Comparison of ENCODE assay signal across 7 cellular contexts in genomic region chr2:26786207-26787023, GRCh38. TPM values are rescaled to one million over a fixed set of nuclear protein-coding genes. Genes with fewer than 3 reads are reported as not detected.
DNase-seq lines count a peak whose midpoint lies in the region; ATAC-seq and TF ChIP-seq lines count a peak whose summit lies in the region.

No MANE protein-coding gene starts in this region.

- H3K27me3 Mint-ChIP-seq in IgD-negative memory B cell, result peaks cover 2% of the 10 kb centered on the region

- H3K27ac Mint-ChIP-seq in IgD-negative memory B cell, result no peak overlapping the region
- H3K27ac Mint-ChIP-seq in activated naive CD4-positive, alpha-beta T cell treated with anti-CD3 and anti-CD28 coated beads, Interleukin-2, amount 50 U/mL, for 72 hours, result peak overlapping the region; percentile 54 to 85
- peak overlapping the region; percentile 81 for H3K27ac Mint-ChIP-seq in stimulated activated effector memory CD8-positive, alpha-beta T cell treated with anti-CD3 and anti-CD28 coated beads, Interleukin-12 subunit alpha, Interleukin-12 subunit beta, amount 100 ng/mL, for 72 hours

- H3K4me3 Mint-ChIP-seq in IgD-negative memory B cell, result peak overlapping the region; percentile 83 to 97 (median 89)
- peak overlapping the region; percentile 83 for H3K4me3 Mint-ChIP-seq in stimulated activated effector memory CD8-positive, alpha-beta T cell treated with anti-CD3 and anti-CD28 coated beads, Interleukin-12 subunit alpha, Interleukin-12 subunit beta, amount 100 ng/mL, for 72 hours

- no peak for TF ChIP-seq CTCF in GM10248 (IDR thresholded peaks at IDR 0.05; ENCODE audit: control extremely low read depth, extremely low read depth, low read depth, missing control alignments)

- CTCF ChIA-PET in GM10248 (lab: Yijun Ruan, JAX), result interaction anchor here (1.2 to 1.4 kb wide), 2 partner anchors 42 to 59 kb away, joined by 3 to 4 read pairs; no protein-coding TSS in a partner anchor

- H3K4me1 Mint-ChIP-seq in IgD-negative memory B cell, result peaks cover 4 to 15% (median 6%) of the 10 kb centered on the region in 3 donors
- H3K4me1 Mint-ChIP-seq in stimulated activated effector memory CD8-positive, alpha-beta T cell treated with anti-CD3 and anti-CD28 coated beads, Interleukin-12 subunit alpha, Interleukin-12 subunit beta, amount 100 ng/mL, for 72 hours, result peaks cover 12% of the 10 kb centered on the region

- peak overlapping the region; percentile 73 for H3K4me3 ChIP-seq in iPS-11a (ENCODE audit: low read depth, low read length)

- POLR2A ChIA-PET in GM10248 (lab: Yijun Ruan, JAX), result no interaction called here

- peak; percentile 35 for DNase-seq in GM10248 (ENCODE audit: extremely low spot score)
- DNase-seq in activated naive CD4-positive, alpha-beta T cell treated with anti-CD3 and anti-CD28 coated beads, Interleukin-2, amount 50 U/mL, for 72 hours (ENCODE audit: low spot score in 2 of 2), result peak in 1 of 2 donors; percentile 36
- peak; percentile 16 to 79 for DNase-seq in stimulated activated effector memory CD8-positive, alpha-beta T cell treated with anti-CD3 and anti-CD28 coated beads, Interleukin-12 subunit alpha, Interleukin-12 subunit beta, amount 100 ng/mL, for 72 hours (ENCODE audit: low spot score in 2 of 2)
- no peak for DNase-seq in stimulated activated naive CD4-positive, alpha-beta T cell treated with Interleukin-2 at 50 U/mL for 16 hours (lab: John Stamatoyannopoulos, UW)

- peak; percentile 18 for ATAC-seq in GM21526 (IDR thresholded peaks at IDR 0.05; ENCODE audit: low FRiP score, unreplicated experiment)
- peak; percentile 10 to 27 for ATAC-seq in activated naive CD4-positive, alpha-beta T cell treated with anti-CD3 and anti-CD28 coated beads, Interleukin-2, amount 50 U/mL, for 72 hours
- peak; percentile 5 for ATAC-seq in stimulated activated effector memory CD8-positive, alpha-beta T cell treated with anti-CD3 and anti-CD28 coated beads, Interleukin-12 subunit alpha, Interleukin-12 subunit beta, amount 100 ng/mL, for 72 hours

- peaks cover 4% of the 10 kb centered on the region for H3K36me3 Mint-ChIP-seq in IgD-negative memory B cell
- H3K36me3 Mint-ChIP-seq in activated naive CD4-positive, alpha-beta T cell treated with anti-CD3 and anti-CD28 coated beads, Interleukin-2, amount 50 U/mL, for 72 hours, result peaks cover 23 to 44% of the 10 kb centered on the region in 2 donors
- H3K36me3 Mint-ChIP-seq in stimulated activated effector memory CD8-positive, alpha-beta T cell treated with anti-CD3 and anti-CD28 coated beads, Interleukin-12 subunit alpha, Interleukin-12 subunit beta, amount 100 ng/mL, for 72 hours, result peaks cover 7% of the 10 kb centered on the region

- H3K9me3 Mint-ChIP-seq in IgD-negative memory B cell, result peaks cover 0 to 5% (median 3%) of the 10 kb centered on the region in 3 donors
- H3K9me3 Mint-ChIP-seq in activated naive CD4-positive, alpha-beta T cell treated with anti-CD3 and anti-CD28 coated beads, Interleukin-2, amount 50 U/mL, for 72 hours, result peaks cover 0 to 12% of the 10 kb centered on the region in 2 donors
- peaks cover 4% of the 10 kb centered on the region for H3K9me3 Mint-ChIP-seq in stimulated activated effector memory CD8-positive, alpha-beta T cell treated with anti-CD3 and anti-CD28 coated beads, Interleukin-12 subunit alpha, Interleukin-12 subunit beta, amount 100 ng/mL, for 72 hours

RNA-seq across cellular contexts. Expression of gene CENPA, which starts 0.6 kb away (rescaled TPM):
- polyA plus RNA-seq in IgD-negative memory B cell, result not detected
- 10 to 100 TPM; 26.9 to 38.1 TPM for total RNA-seq in activated naive CD4-positive, alpha-beta T cell treated with anti-CD3 and anti-CD28 coated beads, Interleukin-2, amount 50 U/mL, for 72 hours

RNA-seq across cellular contexts. Expression of gene SLC35F6, which starts 22.3 kb away (rescaled TPM):
- 5.3 TPM for polyA plus RNA-seq in IgD-negative memory B cell
- 1 to 10 TPM; 5.1 to 8.6 TPM for total RNA-seq in activated naive CD4-positive, alpha-beta T cell treated with anti-CD3 and anti-CD28 coated beads, Interleukin-2, amount 50 U/mL, for 72 hours

Comparison
In these comparisons a context has a peak if more than half of its experiments do, and no peak if none do; other contexts are left out.
1. H3K27ac Mint-ChIP-seq: peak in activated naive CD4-positive, alpha-beta T cell treated with anti-CD3 and anti-CD28 coated beads, Interleukin-2, amount 50 U/mL, for 72 hours (2 of 2) and stimulated activated effector memory CD8-positive, alpha-beta T cell treated with anti-CD3 and anti-CD28 coated beads, Interleukin-12 subunit alpha, Interleukin-12 subunit beta, amount 100 ng/mL, for 72 hours (single experiment); none in IgD-negative memory B cell (0 of 3).
2. Peak in every context shown above with its lines, with median percentiles within 50 percentile points of each other: ATAC-seq.